Comparison of ENCODE assay signal across 13 cellular contexts in the genomic region with DNA sequence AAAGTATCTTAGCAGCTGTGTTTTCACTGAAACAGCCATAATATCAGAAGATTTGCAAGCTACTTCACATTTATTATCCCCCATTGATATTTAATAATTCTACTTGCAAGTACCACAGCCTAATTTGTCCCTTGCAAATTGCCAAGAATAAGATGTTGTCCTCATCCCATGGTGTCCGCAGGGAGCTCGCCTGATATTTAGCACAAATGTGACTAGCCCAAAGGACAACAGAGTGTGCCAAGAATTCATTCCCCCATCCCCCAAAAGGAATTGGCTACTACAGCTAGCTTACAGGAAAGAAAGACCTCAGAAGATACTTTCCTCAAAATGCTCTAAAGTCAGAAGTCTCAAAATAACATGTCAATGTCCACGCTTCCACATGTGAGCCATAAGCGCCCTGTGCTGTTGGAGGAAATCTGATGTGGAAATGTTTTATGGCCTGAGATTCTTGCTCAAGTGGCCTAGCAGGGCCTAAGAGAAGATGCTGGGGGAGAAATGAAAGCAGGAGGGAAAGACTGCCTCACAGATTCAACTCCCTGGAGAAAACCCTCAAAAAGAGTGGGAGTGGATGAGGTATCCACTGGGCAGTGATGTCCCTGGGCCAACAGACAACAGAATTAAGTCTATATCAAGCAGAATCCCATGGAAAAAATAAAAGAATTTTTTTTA.
DNase-seq lines count a peak whose midpoint lies in the region; ATAC-seq and TF ChIP-seq lines count a peak whose summit lies in the region.
"Had no signal": no experiment of that assay in that cellular context is flagged by ENCODE, and none has a peak within 500 bp of the region (broad histone marks: within the 10 kb centered on the region; RNA-seq: fewer than 3 reads in every experiment).

No MANE protein-coding gene starts in this region.

- no peaks in the 10 kb centered on the region for H3K9me3 ChIP-seq in thyroid gland
- H3K9me3 ChIP-seq: transverse colon had no signal

- H3K27ac Mint-ChIP-seq in activated CD4-positive, alpha-beta T cell treated with anti-CD3 and anti-CD28 coated beads, Interleukin-2, amount 10 ng/mL, durations not matched to agents 7 days and 5 days = peak overlapping the region; percentile 70
- H3K27ac Mint-ChIP-seq in activated naive CD8-positive, alpha-beta T cell treated with anti-CD3 and anti-CD28 coated beads for 36 hours = peak overlapping the region; percentile 92

- no peaks in the 10 kb centered on the region for H3K36me3 ChIP-seq in thyroid gland
- H3K36me3 ChIP-seq: transverse colon had no signal

- H3K4me1 Mint-ChIP-seq in activated CD4-positive, alpha-beta T cell treated with anti-CD3 and anti-CD28 coated beads, Interleukin-2, amount 10 ng/mL, durations not matched to agents 7 days and 5 days = peaks cover 60% of the 10 kb centered on the region
- H3K4me1 Mint-ChIP-seq in activated naive CD8-positive, alpha-beta T cell treated with anti-CD3 and anti-CD28 coated beads for 36 hours = peaks cover 50% of the 10 kb centered on the region

- no peak overlapping the region for H3K27ac ChIP-seq in thyroid gland
- H3K27ac ChIP-seq: transverse colon had no signal

- H3K4me3 Mint-ChIP-seq in activated CD4-positive, alpha-beta T cell treated with anti-CD3 and anti-CD28 coated beads, Interleukin-2, amount 10 ng/mL, durations not matched to agents 7 days and 5 days = no peak overlapping the region
- no peak overlapping the region for H3K4me3 Mint-ChIP-seq in activated naive CD8-positive, alpha-beta T cell treated with anti-CD3 and anti-CD28 coated beads for 36 hours

- no peaks in the 10 kb centered on the region for H3K4me1 ChIP-seq in thyroid gland
- H3K4me1 ChIP-seq: transverse colon had no signal

- no peak for TF ChIP-seq CTCF in thyroid gland (IDR thresholded peaks at IDR 0.05)

- ATAC-seq in GM19351 (IDR thresholded peaks at IDR 0.05; ENCODE audit: unreplicated experiment) = no peak

- TF ChIP-seq POLR2A in thyroid gland (IDR thresholded peaks at IDR 0.05) = no peak

- 83% methylated on average over 4 of the region's 4 CpGs for WGBS in thyroid gland, 2 donors

- H3K4me3 ChIP-seq in skeletal muscle cell (ENCODE audit: low read depth, low read length) (no peak overlapping the region), thyroid gland (replicated peaks in 1 of 3) (no peak overlapping the region)
- H3K4me3 ChIP-seq: transverse colon had no signal

- no peaks in the 10 kb centered on the region for H3K27me3 ChIP-seq in thyroid gland
- H3K27me3 ChIP-seq: transverse colon had no signal

- CTCF ChIA-PET in activated CD4-positive, alpha-beta T cell treated with anti-CD3 and anti-CD28 coated beads, Interleukin-2, amount 10 ng/mL, durations not matched to agents 7 days and 5 days (lab: Charles Lee) = interaction anchor here (0.6 to 1.2 kb wide), 8 partner anchors 9 to 110 kb away, joined by 3 to 5 read pairs (median 3); no protein-coding TSS in a partner anchor

- intact Hi-C loops in posterior vena cava (cut with DNase I) (no loop called here), thyroid gland (cut with DNase I) (no loop called here)

- H3K27me3 Mint-ChIP-seq in activated CD4-positive, alpha-beta T cell treated with anti-CD3 and anti-CD28 coated beads, Interleukin-2, amount 10 ng/mL, durations not matched to agents 7 days and 5 days = no peaks in the 10 kb centered on the region
- H3K27me3 Mint-ChIP-seq in activated naive CD8-positive, alpha-beta T cell treated with anti-CD3 and anti-CD28 coated beads for 36 hours = peaks cover 4% of the 10 kb centered on the region

- H3K36me3 Mint-ChIP-seq in activated CD4-positive, alpha-beta T cell treated with anti-CD3 and anti-CD28 coated beads, Interleukin-2, amount 10 ng/mL, durations not matched to agents 7 days and 5 days (ENCODE audit: low read depth) = peaks cover 15% of the 10 kb centered on the region
- H3K36me3 Mint-ChIP-seq in activated naive CD8-positive, alpha-beta T cell treated with anti-CD3 and anti-CD28 coated beads for 36 hours = peaks cover 23% of the 10 kb centered on the region

- DNase-seq in activated CD4-positive, alpha-beta T cell treated with anti-CD3 and anti-CD28 coated beads, Interleukin-2, amount 10 ng/mL, durations not matched to agents 7 days and 5 days = no peak
- DNase-seq in activated CD4-positive, alpha-beta T cell treated with anti-CD3 and anti-CD28 coated beads for 1 hour = no peak
- peak; percentile 69 for DNase-seq in MV-4-11 (lab: John Stamatoyannopoulos, UW)
- no peak for DNase-seq in activated naive CD8-positive, alpha-beta T cell treated with anti-CD3 and anti-CD28 coated beads for 36 hours
- DNase-seq in skeletal muscle cell (ENCODE audit: low read depth) = peak; percentile 36
- no peak for DNase-seq in posterior vena cava (ENCODE audit: low spot score)
- no peak for DNase-seq in thyroid gland
- DNase-seq: erythroblast, hypothalamus, NCI-H1694, NCI-H510A treated with DMSO at 0.1 percent for 48 hours, transverse colon had no signal

- H3K9me3 Mint-ChIP-seq in activated CD4-positive, alpha-beta T cell treated with anti-CD3 and anti-CD28 coated beads, Interleukin-2, amount 10 ng/mL, durations not matched to agents 7 days and 5 days = no peaks in the 10 kb centered on the region
- H3K9me3 Mint-ChIP-seq in activated naive CD8-positive, alpha-beta T cell treated with anti-CD3 and anti-CD28 coated beads for 36 hours = peaks cover 2% of the 10 kb centered on the region

- POLR2A ChIA-PET in activated CD4-positive, alpha-beta T cell treated with anti-CD3 and anti-CD28 coated beads, Interleukin-2, amount 10 ng/mL, durations not matched to agents 7 days and 5 days (lab: Charles Lee) = no interaction called here

Comparison
In these comparisons a context has a peak if more than half of its experiments do, and no peak if none do; other contexts are left out.
1. DNase-seq: peak in MV-4-11 (single experiment) and skeletal muscle cell (single experiment); none in activated CD4-positive, alpha-beta T cell treated with anti-CD3 and anti-CD28 coated beads, Interleukin-2, amount 10 ng/mL, durations not matched to agents 7 days and 5 days (single experiment), activated CD4-positive, alpha-beta T cell treated with anti-CD3 and anti-CD28 coated beads for 1 hour (single experiment), activated naive CD8-positive, alpha-beta T cell treated with anti-CD3 and anti-CD28 coated beads for 36 hours (single experiment), posterior vena cava (single experiment) and thyroid gland (0 of 2).